ENCODE assay signal across 27 cellular contexts in the genomic region with DNA sequence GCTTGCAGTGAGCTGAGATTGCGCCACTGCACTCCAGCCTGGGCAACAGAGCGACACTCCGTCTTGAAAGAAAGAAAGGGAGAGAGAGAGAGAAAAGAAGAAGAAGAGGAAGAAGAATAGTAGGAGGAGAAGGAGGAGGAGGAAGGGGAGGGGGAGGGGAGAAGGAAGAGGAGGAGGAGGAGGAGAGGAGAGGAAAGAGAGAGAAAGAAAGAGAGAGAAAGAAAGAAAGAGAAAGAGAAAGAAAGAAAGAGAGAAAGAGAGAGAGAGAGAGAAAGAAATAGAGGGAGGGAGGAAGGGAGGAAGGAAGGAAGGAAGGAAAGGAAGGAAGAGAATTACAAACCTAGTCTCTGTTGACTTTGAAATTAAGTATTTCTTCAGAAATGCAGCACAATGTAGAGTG.
"Had no signal": no experiment of that assay in that cellular context is flagged by ENCODE, and none has a peak within 500 bp of the region (broad histone marks: within the 10 kb centered on the region; RNA-seq: fewer than 3 reads in every experiment).

No MANE protein-coding gene starts in this region.

- ATAC-seq: T-cell had no signal

- H3K27me3 Mint-ChIP-seq: T-cell had no signal

- DNase-seq: Karpas-422; KG1; MG63; NCI-H1092; NCI-H1105 treated with DMSO at 0.1 percent for 48 hours; NCI-H1417 treated with DMSO at 0.1 percent for 48 hours; NCI-H146; NCI-H1694 treated with DMSO at 0.1 percent for 48 hours; NCI-H2029; NCI-H2081 treated with DMSO at 0.1 percent for 48 hours; NCI-H2171; NCI-H226; NCI-H446; NCI-H510A; NCI-H524 treated with DMSO at 0.1 percent for 48 hours; NCI-H69; NCI-H774; NK-92 treated with Interleukin-12 subunit alpha and Interleukin-12 subunit beta, amount 100 ng/mL, for 24 hours; OCI-M1; PC-9; Peyer's patch; Right ventricle myocardium superior; SIG-M5; SW 1271; T-cell had no signal

- H3K9me3 ChIP-seq: MG63, Peyer's patch, SJSA1 had no signal

- H3K36me3 ChIP-seq: MG63, Peyer's patch, SJSA1 had no signal

- H3K27ac ChIP-seq: PC-9, Peyer's patch, SJSA1, SK-N-MC had no signal

- H2AFZ ChIP-seq: PC-9 had no signal

- H3K27me3 ChIP-seq: MG63, Peyer's patch, SJSA1 had no signal

- H3K4me1 ChIP-seq: Peyer's patch, SJSA1 had no signal

- H3K27ac Mint-ChIP-seq: T-cell had no signal

- H3K4me2 ChIP-seq: PC-9 had no signal

- H3K36me3 Mint-ChIP-seq: T-cell had no signal

- H3K4me3 Mint-ChIP-seq: T-cell had no signal

- H3K4me3 ChIP-seq: MG63, PC-9, Peyer's patch, SJSA1, SK-N-MC had no signal
